9 cellular contexts compared by ENCODE assay signal in the genomic region with DNA sequence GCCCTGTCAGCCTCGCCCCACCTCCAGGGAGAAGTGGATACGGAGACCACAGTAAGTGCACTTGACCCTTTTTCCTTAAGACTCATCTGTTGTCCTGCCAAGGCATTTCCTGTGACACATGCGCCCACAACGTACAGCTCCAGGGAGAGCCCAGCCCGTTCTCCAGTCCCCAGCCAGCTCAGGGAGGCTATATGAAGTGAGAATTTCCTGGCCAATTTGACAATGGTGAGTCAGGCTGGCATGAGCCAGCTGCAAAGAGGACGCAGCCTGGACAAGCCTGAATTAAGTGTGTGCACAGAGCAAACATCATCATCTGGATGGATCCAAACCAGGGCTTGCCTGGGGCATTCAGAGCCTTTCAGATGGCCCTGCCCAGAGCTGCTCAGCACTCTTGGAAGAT.
DNase-seq lines count a peak whose midpoint lies in the region; TF ChIP-seq lines count a peak whose summit lies in the region.
"Had no signal": no experiment of that assay in that cellular context is flagged by ENCODE, and none has a peak within 500 bp of the region (broad histone marks: within the 10 kb centered on the region; RNA-seq: fewer than 3 reads in every experiment).

No MANE protein-coding gene starts in this region.

- H4K20me1 ChIP-seq in OCI-LY7 (ENCODE audit: insufficient read depth, low read length) = no peaks in the 10 kb centered on the region

- peak; percentile 97 for DNase-seq in DMS53 (lab: John Stamatoyannopoulos, UW)
- peak; percentile 44 for DNase-seq in NCI-H345 treated with DMSO at 0.1 percent for 48 hours (lab: John Stamatoyannopoulos, UW; ENCODE audit: unreplicated experiment)
- DNase-seq in dermis blood vessel endothelial cell = peak; percentile 94
- peak in 1 of 2 donors; percentile 22 for DNase-seq in trophoblast cell
- no peak for DNase-seq in GM19240 (ENCODE audit: insufficient read length, low spot score)
- no peak for DNase-seq in stimulated activated CD4-positive, alpha-beta T cell treated with anti-CD3 and anti-CD28 coated beads, Interleukin-4, amount 100 ng/mL, for 4 hours
- no peak for DNase-seq in cortex of kidney (lab: John Stamatoyannopoulos, UW)
- no peak for DNase-seq in OCI-LY7 (ENCODE audit: low spot score)

- H3K4me3 ChIP-seq in trophoblast cell (ENCODE audit: low read depth, low read length) (no peak overlapping the region), OCI-LY7 (ENCODE audit: low read depth, low read length, poor library complexity, severe bottlenecking) (no peak overlapping the region)
- H3K4me3 ChIP-seq: SK-N-MC had no signal

- CTCF ChIA-PET in OCI-LY7 (lab: Charles Lee; ENCODE audit: unreplicated experiment) = no interaction called here

- H3K36me3 ChIP-seq in trophoblast cell (ENCODE audit: control insufficient read depth in 1 of 2, insufficient read depth in 2 of 2, low read length in 2 of 2) = peaks cover 0 to 6% of the 10 kb centered on the region in 2 experiments
- no peaks in the 10 kb centered on the region for H3K36me3 ChIP-seq in OCI-LY7 (ENCODE audit: insufficient read depth, low read length)

- POLR2A ChIA-PET in OCI-LY7 (lab: Charles Lee) = interaction anchor here (0.7 kb wide), 1 partner anchor 150 kb away, joined by 3 read pairs; no protein-coding TSS in a partner anchor

- H4K12ac ChIP-seq in trophoblast cell (ENCODE audit: low read depth, low read length) = no peak overlapping the region

- H3K4me1 ChIP-seq in trophoblast cell (ENCODE audit: control insufficient read depth in 1 of 2, insufficient read depth in 2 of 2, low read length in 2 of 2) = peaks cover 43% of the 10 kb centered on the region in 2 experiments
- no peaks in the 10 kb centered on the region for H3K4me1 ChIP-seq in OCI-LY7 (ENCODE audit: insufficient read depth, low read length, poor library complexity, severe bottlenecking)

- peak overlapping the region; percentile 62 for H2AK5ac ChIP-seq in trophoblast cell (ENCODE audit: low read length)

- no TSS peak for BruUV-seq in OCI-LY7 (replicated peaks; lab: Mats Ljungman, UMichigan)

- peak overlapping the region; percentile 17 for H2BK120ac ChIP-seq in trophoblast cell (ENCODE audit: insufficient read depth, low read length, poor library complexity)

- H3K9ac ChIP-seq in trophoblast cell (ENCODE audit: low read length) = no peak overlapping the region

- peak overlapping the region; percentile 72 for H3K27ac ChIP-seq in trophoblast cell (ENCODE audit: low read depth, low read length)
- no peak overlapping the region for H3K27ac ChIP-seq in OCI-LY7 (ENCODE audit: low read depth, low read length, poor library complexity, severe bottlenecking)
- H3K27ac ChIP-seq: SK-N-MC had no signal

- H4K8ac ChIP-seq in trophoblast cell (ENCODE audit: low read depth, low read length) = no peak overlapping the region

- H3K27me3 ChIP-seq in trophoblast cell (ENCODE audit: insufficient read depth, low read length) = no peaks in the 10 kb centered on the region

- H3K9me2 ChIP-seq in OCI-LY7 (ENCODE audit: insufficient read depth, low read length) = no peaks in the 10 kb centered on the region

- no CpG with 5 or more reads among the region's 6 CpGs for WGBS in trophoblast cell (ENCODE audit: extremely low coverage, insufficient coverage, insufficient read length)

- peak overlapping the region; percentile 27 for H3K18ac ChIP-seq in trophoblast cell (ENCODE audit: low read length)

- peaks cover 21% of the 10 kb centered on the region for H3K79me1 ChIP-seq in trophoblast cell (ENCODE audit: low read length)

- H4K91ac ChIP-seq in trophoblast cell (ENCODE audit: low read depth, low read length) = peak overlapping the region; percentile 48

- H2BK12ac ChIP-seq in trophoblast cell (ENCODE audit: low read length) = peak overlapping the region; percentile 25

- H3K79me2 ChIP-seq in trophoblast cell (ENCODE audit: control insufficient read depth, insufficient read depth, low read length, poor library complexity) = peaks cover 4% of the 10 kb centered on the region
- no peaks in the 10 kb centered on the region for H3K79me2 ChIP-seq in OCI-LY7 (ENCODE audit: insufficient read depth, low read depth, low read length)

- H3K9me3 ChIP-seq in trophoblast cell (ENCODE audit: insufficient read depth, low read depth, low read length) = no peaks in the 10 kb centered on the region
- no peaks in the 10 kb centered on the region for H3K9me3 ChIP-seq in OCI-LY7 (ENCODE audit: low read length)

- H2BK5ac ChIP-seq in trophoblast cell (ENCODE audit: low read depth, low read length, poor library complexity) = peak overlapping the region; percentile 44

- no peak overlapping the region for H3K23ac ChIP-seq in trophoblast cell (ENCODE audit: low read length)

- H3K4me2 ChIP-seq in trophoblast cell (ENCODE audit: low read length) (no peak overlapping the region), OCI-LY7 (ENCODE audit: low read length) (no peak overlapping the region)

- no peak overlapping the region for H3K14ac ChIP-seq in trophoblast cell (ENCODE audit: low read length)

- TF ChIP-seq CTCF in OCI-LY7 (conservative IDR thresholded peaks at IDR 0.05; ENCODE audit: low read length) = no peak

- H3K4ac ChIP-seq in trophoblast cell (ENCODE audit: low read depth, low read length) = no peak overlapping the region

- H2AFZ ChIP-seq in trophoblast cell (ENCODE audit: insufficient read depth, low read length, poor library complexity) = no peak overlapping the region
- H2AFZ ChIP-seq in OCI-LY7 (ENCODE audit: low read length) = no peak overlapping the region

- intact Hi-C loops in OCI-LY7 (cut with micrococcal nuclease; ENCODE audit: unreplicated experiment) = loop anchor here (5.0 kb wide), 1 partner anchor 249 kb away; no protein-coding TSS in a partner anchor

Comparison
In these comparisons a context has a peak if more than half of its experiments do, and no peak if none do; other contexts are left out.
1. DNase-seq: peak in DMS53 (single experiment), NCI-H345 treated with DMSO at 0.1 percent for 48 hours (single experiment) and dermis blood vessel endothelial cell (single experiment); none in GM19240 (single experiment), stimulated activated CD4-positive, alpha-beta T cell treated with anti-CD3 and anti-CD28 coated beads, Interleukin-4, amount 100 ng/mL, for 4 hours (0 of 2), cortex of kidney (single experiment) and OCI-LY7 (single experiment).